ENCODE assay signal across 22 cellular contexts in the genomic region with DNA sequence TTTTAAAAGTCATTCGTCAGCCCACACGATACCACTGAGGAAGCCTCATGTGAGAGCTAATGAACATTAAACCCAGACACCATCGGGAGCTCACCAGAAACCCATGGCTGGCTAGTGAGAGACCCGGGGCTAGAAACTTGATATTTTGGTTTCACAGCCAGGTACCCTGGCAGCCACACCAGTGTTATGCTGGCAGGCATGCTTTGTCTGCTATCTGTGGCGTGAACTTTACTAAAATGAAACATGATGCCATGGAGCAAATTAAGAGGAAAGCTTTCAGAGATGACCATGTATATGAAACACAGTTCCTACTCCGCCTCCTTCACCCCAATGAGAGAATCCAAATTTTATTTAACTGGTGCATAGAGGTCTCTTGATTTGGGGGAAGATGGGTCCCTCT.
"Had no signal": no experiment of that assay in that cellular context is flagged by ENCODE, and none has a peak within 500 bp of the region (broad histone marks: within the 10 kb centered on the region; RNA-seq: fewer than 3 reads in every experiment).

No MANE protein-coding gene starts in this region.

- H3K27ac ChIP-seq: colonic mucosa, epithelial cell of prostate, esophagus squamous epithelium, hepatocyte, pancreas, prostate gland, tibial nerve had no signal

- DNase-seq: activated B cell treated with CpG ODN at 0.5 μM for 24 hours; activated CD4-positive, alpha-beta T cell treated with anti-CD3 and anti-CD28 coated beads, Interleukin-2, amount 50 U/mL, for 1 hour; activated CD8-positive, alpha-beta T cell treated with anti-CD3 and anti-CD28 coated beads for 36 hours; activated effector memory CD4-positive, alpha-beta T cell treated with Interleukin-2 at 50 U/mL for 16 hours; activated naive CD4-positive, alpha-beta T cell treated with Interleukin-2 at 50 U/mL for 16 hours; anterior cingulate cortex; cerebellar nuclear complex; colonic mucosa; effector CD8-positive, alpha-beta T cell; esophagus squamous epithelium; foreskin melanocyte; islet precursor cell; midbrain; naive thymus-derived CD8-positive, alpha-beta T cell; nucleus accumbens; pancreas; stimulated activated CD4-positive, alpha-beta T cell treated with anti-CD3 and anti-CD28 coated beads, Interleukin-2, amount 100 ng/mL, for 48 hours; stimulated activated naive CD4-positive, alpha-beta T cell treated with Interleukin-2 at 50 U/mL for 16 hours had no signal

- H3K9me3 ChIP-seq: colonic mucosa, esophagus squamous epithelium, pancreas, prostate gland, tibial nerve had no signal

- H3K27me3 ChIP-seq: colonic mucosa, esophagus squamous epithelium, hepatocyte, pancreas, tibial nerve had no signal

- H3K4me2 ChIP-seq: hepatocyte had no signal

- H2AFZ ChIP-seq: hepatocyte had no signal

- H3K4me1 ChIP-seq: colonic mucosa had no signal

- H3K4me3 ChIP-seq: colonic mucosa, esophagus squamous epithelium, hepatocyte, pancreas, prostate gland, tibial nerve had no signal

- H3K36me3 ChIP-seq: colonic mucosa, esophagus squamous epithelium, pancreas, prostate gland, tibial nerve had no signal

- ATAC-seq: activated CD8-positive, alpha-beta T cell treated with anti-CD3 and anti-CD28 coated beads for 36 hours; naive thymus-derived CD8-positive, alpha-beta T cell; pancreas had no signal
